In genomic region chr17:57431415-57431814, GRCh38 we compare ENCODE assay signal across 28 cellular contexts.
"Had no signal": no experiment of that assay in that cellular context is flagged by ENCODE, and none has a peak within 500 bp of the region (broad histone marks: within the 10 kb centered on the region; RNA-seq: fewer than 3 reads in every experiment).

No MANE protein-coding gene starts in this region.

- H3K36me3 Mint-ChIP-seq: natural killer cell treated with Interleukin-12 subunit alpha and Interleukin-12 subunit beta and Interleukin-15 and Interleukin-18, amount 100 ng/mL, for 72 hours had no signal

- H3K9me3 Mint-ChIP-seq: activated CD4-positive, alpha-beta memory T cell treated with anti-CD3 and anti-CD28 coated beads for 36 hours; activated naive CD4-positive, alpha-beta T cell treated with anti-CD3 and anti-CD28 coated beads, Interleukin-2, amount 50 U/mL, for 24 hours; activated naive CD8-positive, alpha-beta T cell treated with anti-CD3 and anti-CD28 coated beads, Interleukin-2, amount 50 U/mL, for 24 hours; activated T-helper 2 cell treated with anti-CD3 and anti-CD28 coated beads, Interferon-gamma antibody, Interleukin-2, Interleukin-4, amounts not matched to agents 10 μg/mL and 5 μg/mL and 100 μg/mL, durations not matched to agents 14 hours and 24 hours and 36 hours; central memory CD8-positive, alpha-beta T cell; natural killer cell treated with Interleukin-12 subunit alpha and Interleukin-12 subunit beta and Interleukin-15 and Interleukin-18, amount 100 ng/mL, for 72 hours; stimulated activated naive CD8-positive, alpha-beta T cell treated with anti-CD3 and anti-CD28 coated beads, Interleukin-15, amount 100 ng/mL, for 72 hours; T-helper 1 cell treated with Interleukin-12 subunit alpha and Interleukin-12 subunit beta and Interleukin-4 antibody, amounts not matched to agents 30 μg/mL and 1 μg/mL, for 36 hours had no signal

- DNase-seq: activated CD4-positive, alpha-beta memory T cell treated with anti-CD3 and anti-CD28 coated beads for 36 hours; activated CD4-positive, alpha-beta T cell treated with anti-CD3 and anti-CD28 coated beads for 4 hours; activated CD8-positive, alpha-beta memory T cell treated with anti-CD3 and anti-CD28 coated beads, Interleukin-2, amount 50 U/mL, for 4 hours; activated naive CD8-positive, alpha-beta T cell treated with anti-CD3 and anti-CD28 coated beads, Interleukin-2, amount 50 U/mL, for 24 hours; activated T-cell treated with anti-CD3 and anti-CD28 coated beads, Interleukin-2, amount 50 U/mL, for 1 hour; dermis blood vessel endothelial cell; effector CD4-positive, alpha-beta T cell; esophagus squamous epithelium; glutamatergic neuron; left ventricle myocardium inferior; mesendoderm; mucosa of descending colon; ovary; right lobe of liver; stimulated activated CD4-positive, alpha-beta T cell treated with anti-CD3 and anti-CD28 coated beads, Interleukin-2, amount 100 ng/mL, for 48 hours; stimulated activated naive CD8-positive, alpha-beta T cell treated with anti-CD3 and anti-CD28 coated beads, Interleukin-15, amount 100 ng/mL, for 72 hours; substantia nigra; T-helper 9 cell; tibial artery had no signal

- H3K36me3 ChIP-seq: esophagus squamous epithelium, left ventricle myocardium inferior, ovary, right lobe of liver, tibial artery had no signal

- H3K9me3 ChIP-seq: esophagus squamous epithelium, left ventricle myocardium inferior, mucosa of descending colon, ovary, right lobe of liver, tibial artery had no signal

- H3K27ac Mint-ChIP-seq: activated CD4-positive, alpha-beta memory T cell treated with anti-CD3 and anti-CD28 coated beads for 36 hours; activated naive CD8-positive, alpha-beta T cell treated with anti-CD3 and anti-CD28 coated beads, Interleukin-2, amount 50 U/mL, for 24 hours; activated T-helper 2 cell treated with anti-CD3 and anti-CD28 coated beads, Interferon-gamma antibody, Interleukin-2, Interleukin-4, amounts not matched to agents 10 μg/mL and 5 μg/mL and 100 μg/mL, durations not matched to agents 14 hours and 24 hours and 36 hours; natural killer cell treated with Interleukin-12 subunit alpha and Interleukin-12 subunit beta and Interleukin-15 and Interleukin-18, amount 100 ng/mL, for 72 hours; T-helper 1 cell treated with Interleukin-12 subunit alpha and Interleukin-12 subunit beta and Interleukin-4 antibody, amounts not matched to agents 30 μg/mL and 1 μg/mL, for 36 hours had no signal

- H3K4me3 ChIP-seq: esophagus squamous epithelium, left ventricle myocardium inferior, lung, mucosa of descending colon, ovary, right lobe of liver, tibial artery had no signal

- H3K27ac ChIP-seq: epithelial cell of prostate, esophagus squamous epithelium, left ventricle myocardium inferior, ovary, right lobe of liver, tibial artery, VCaP had no signal

- H3K27me3 ChIP-seq: esophagus squamous epithelium, ovary, right lobe of liver, tibial artery had no signal

- ATAC-seq: activated naive CD8-positive, alpha-beta T cell treated with anti-CD3 and anti-CD28 coated beads, Interleukin-2, amount 50 U/mL, for 24 hours; mucosa of descending colon; natural killer cell treated with Interleukin-12 subunit alpha and Interleukin-12 subunit beta and Interleukin-15 and Interleukin-18, amount 100 ng/mL, for 72 hours; right lobe of liver; stimulated activated naive CD8-positive, alpha-beta T cell treated with anti-CD3 and anti-CD28 coated beads, Interleukin-15, amount 100 ng/mL, for 72 hours had no signal

- H3K4me3 Mint-ChIP-seq: activated CD4-positive, alpha-beta memory T cell treated with anti-CD3 and anti-CD28 coated beads for 36 hours; activated naive CD4-positive, alpha-beta T cell treated with anti-CD3 and anti-CD28 coated beads, Interleukin-2, amount 50 U/mL, for 24 hours; activated naive CD8-positive, alpha-beta T cell treated with anti-CD3 and anti-CD28 coated beads, Interleukin-2, amount 50 U/mL, for 24 hours; central memory CD8-positive, alpha-beta T cell; natural killer cell treated with Interleukin-12 subunit alpha and Interleukin-12 subunit beta and Interleukin-15 and Interleukin-18, amount 100 ng/mL, for 72 hours; stimulated activated naive CD8-positive, alpha-beta T cell treated with anti-CD3 and anti-CD28 coated beads, Interleukin-15, amount 100 ng/mL, for 72 hours; T-helper 1 cell treated with Interleukin-12 subunit alpha and Interleukin-12 subunit beta and Interleukin-4 antibody, amounts not matched to agents 30 μg/mL and 1 μg/mL, for 36 hours had no signal

- H3K4me1 ChIP-seq: esophagus squamous epithelium, right lobe of liver, tibial artery had no signal

- H3K27me3 Mint-ChIP-seq: activated CD4-positive, alpha-beta memory T cell treated with anti-CD3 and anti-CD28 coated beads for 36 hours; activated naive CD4-positive, alpha-beta T cell treated with anti-CD3 and anti-CD28 coated beads, Interleukin-2, amount 50 U/mL, for 24 hours; activated naive CD8-positive, alpha-beta T cell treated with anti-CD3 and anti-CD28 coated beads, Interleukin-2, amount 50 U/mL, for 24 hours; central memory CD8-positive, alpha-beta T cell; progenitor cell of endocrine pancreas; stimulated activated naive CD8-positive, alpha-beta T cell treated with anti-CD3 and anti-CD28 coated beads, Interleukin-15, amount 100 ng/mL, for 72 hours had no signal
